Comparison of ENCODE assay signal across 8 cellular contexts in the genomic region with DNA sequence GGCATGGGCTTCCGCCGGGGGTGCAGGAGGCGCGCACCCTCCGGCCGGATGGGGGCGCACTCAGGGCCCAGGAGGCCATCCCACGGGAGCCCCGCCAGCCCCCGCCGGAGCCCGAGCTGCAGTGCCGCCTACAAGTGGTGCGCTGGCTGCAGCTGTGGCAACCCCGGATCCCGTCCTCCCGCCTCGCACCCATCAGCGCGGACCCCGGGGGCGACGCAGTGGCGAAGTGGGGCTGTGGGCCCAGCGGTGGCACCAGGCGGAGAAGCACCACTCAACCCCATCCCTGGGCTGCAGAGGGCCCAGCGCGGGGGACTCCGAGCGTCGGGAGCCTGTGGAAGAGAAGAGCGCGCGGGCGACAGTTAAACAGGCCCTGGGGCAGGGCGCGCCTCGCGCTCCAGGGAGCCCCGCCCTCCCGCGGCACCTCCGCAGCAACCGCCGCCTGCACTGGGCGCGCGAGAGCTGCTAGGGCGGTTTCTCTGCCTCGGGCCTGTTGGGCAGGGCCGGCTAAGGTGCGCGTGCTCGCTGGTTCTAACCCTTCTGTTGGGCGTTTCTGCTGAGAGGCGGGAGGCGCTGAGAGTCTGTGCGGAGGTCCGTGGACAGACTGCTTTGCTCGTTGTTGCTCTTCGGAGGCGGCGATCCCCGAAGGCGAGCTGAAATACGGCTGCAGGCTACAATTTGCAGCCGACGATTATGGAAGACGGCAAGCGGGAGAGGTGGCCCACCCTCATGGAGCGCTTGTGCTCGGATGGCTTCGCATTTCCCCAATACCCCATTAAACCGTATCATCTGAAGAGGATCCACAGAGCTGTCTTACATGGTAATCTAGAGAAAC. TPM values are rescaled to one million over a fixed set of nuclear protein-coding genes. Genes with fewer than 3 reads are reported as not detected.
DNase-seq lines count a peak whose midpoint lies in the region; ATAC-seq and TF ChIP-seq lines count a peak whose summit lies in the region.
"Not testable (repeated sequence)": the region's sequence is repeated elsewhere in the genome, so short reads cannot be mapped to it uniquely, and the experiment has no call there.

Gene ANKRD36, plus strand, starts transcription at position 104 of the 832 bp plus-strand sequence. Its CDS starts 587 bp downstream, at position 691.

- H3K27me3 Mint-ChIP-seq in CD8-positive, alpha-beta memory T cell = peaks cover 11 to 22% of the 10 kb centered on the region in 2 donors
- H3K27me3 Mint-ChIP-seq in activated naive CD8-positive, alpha-beta T cell treated with anti-CD3 and anti-CD28 coated beads, Interleukin-2, amount 10 ng/mL, durations not matched to agents 7 days and 5 days = peaks cover 28% of the 10 kb centered on the region
- H3K27me3 Mint-ChIP-seq in natural killer cell (ENCODE audit: low read depth in 2 of 2) = peaks cover 16 to 23% of the 10 kb centered on the region in 2 donors

- not testable (repeated sequence) for H3K4me1 ChIP-seq in CD8-positive, alpha-beta memory T cell (ENCODE audit: insufficient read depth, low read length); gastroesophageal sphincter

- not testable (repeated sequence) for H3K4me1 Mint-ChIP-seq in CD8-positive, alpha-beta memory T cell; activated naive CD8-positive, alpha-beta T cell treated with anti-CD3 and anti-CD28 coated beads, Interleukin-2, amount 10 ng/mL, durations not matched to agents 7 days and 5 days
- H3K4me1 Mint-ChIP-seq in natural killer cell = peaks cover 5 to 11% of the 10 kb centered on the region in 2 donors

- ATAC-seq in GM19463 (IDR thresholded peaks at IDR 0.05; ENCODE audit: unreplicated experiment) = peak; percentile 92
- peak; percentile 79 for ATAC-seq in HG03378 (IDR thresholded peaks at IDR 0.05; ENCODE audit: unreplicated experiment)
- ATAC-seq in activated naive CD8-positive, alpha-beta T cell treated with anti-CD3 and anti-CD28 coated beads, Interleukin-2, amount 10 ng/mL, durations not matched to agents 7 days and 5 days (ENCODE audit: low read depth) = peak; percentile 90
- ATAC-seq in gastroesophageal sphincter = peak; percentile 97
- peak; percentile 85 to 90 (median 85) for ATAC-seq in natural killer cell

- not testable (repeated sequence) for H3K36me3 ChIP-seq in CD8-positive, alpha-beta memory T cell (ENCODE audit: insufficient read depth, low read length); gastroesophageal sphincter

- CTCF ChIA-PET in CD8-positive, alpha-beta memory T cell (lab: Charles Lee) = interaction anchor here (0.7 to 2.9 kb wide), 13 partner anchors 9 to 515 kb away, joined by 3 to 22 read pairs (median 4); partner anchors contain the start of gene ANKRD39

- H3K27me3 ChIP-seq in CD8-positive, alpha-beta memory T cell (ENCODE audit: insufficient read depth, low read length, poor library complexity, severe bottlenecking); gastroesophageal sphincter: not testable (repeated sequence)

- peak within 1 kb of the TSS; percentile 72 for H3K27ac ChIP-seq in CD8-positive, alpha-beta memory T cell (ENCODE audit: low read depth, low read length)
- H3K27ac ChIP-seq in gastroesophageal sphincter = peak within 1 kb of the TSS; percentile 88 to 98 (median 93)

- WGBS in gastroesophageal sphincter (ENCODE audit: low coverage in 1 of 2), 2 donors = 0% methylated on average over 16 of the region's 74 CpGs; no CpG with 5 or more reads in 1 of the 2 donors

- TF ChIP-seq EP300 in gastroesophageal sphincter (IDR thresholded peaks at IDR 0.05) = not testable (repeated sequence)

- intact Hi-C loops in natural killer cell (cut with micrococcal nuclease) = loop anchor here (5.0 to 10.0 kb wide), 2 partner anchors 258 to 584 kb away; partner anchors contain the start of gene ANKRD39

- not testable (repeated sequence) for H3K9me3 ChIP-seq in CD8-positive, alpha-beta memory T cell (ENCODE audit: low read length); gastroesophageal sphincter

- DNase-seq in CD8-positive, alpha-beta memory T cell = peak; percentile 76 to 90 (median 86)
- DNase-seq in T follicular helper cell (ENCODE audit: low read depth) = peak; percentile 71
- DNase-seq in activated naive CD8-positive, alpha-beta T cell treated with anti-CD3 and anti-CD28 coated beads, Interleukin-2, amount 10 ng/mL, durations not matched to agents 7 days and 5 days = peak; percentile 93
- DNase-seq in natural killer cell = peak; percentile 78
- peak; percentile 79 to 83 for DNase-seq in stimulated activated CD8-positive, alpha-beta memory T cell treated with anti-CD3 and anti-CD28 coated beads, Interleukin-2, amount 100 ng/mL, for 48 hours (ENCODE audit: low read depth in 2 of 2)

- peak within 1 kb of the TSS; percentile 98 to 100 (median 99) for H3K4me3 Mint-ChIP-seq in CD8-positive, alpha-beta memory T cell
- peak within 1 kb of the TSS; percentile 100 for H3K4me3 Mint-ChIP-seq in activated naive CD8-positive, alpha-beta T cell treated with anti-CD3 and anti-CD28 coated beads, Interleukin-2, amount 10 ng/mL, durations not matched to agents 7 days and 5 days
- H3K4me3 Mint-ChIP-seq in natural killer cell = peak within 1 kb of the TSS; percentile 95

- H3K27ac Mint-ChIP-seq in CD8-positive, alpha-beta memory T cell = peak within 1 kb of the TSS; percentile 94 to 99 (median 98)
- peak within 1 kb of the TSS; percentile 99 for H3K27ac Mint-ChIP-seq in activated naive CD8-positive, alpha-beta T cell treated with anti-CD3 and anti-CD28 coated beads, Interleukin-2, amount 10 ng/mL, durations not matched to agents 7 days and 5 days
- peak within 1 kb of the TSS; percentile 92 to 95 for H3K27ac Mint-ChIP-seq in natural killer cell

- H3K9me3 Mint-ChIP-seq in CD8-positive, alpha-beta memory T cell; activated naive CD8-positive, alpha-beta T cell treated with anti-CD3 and anti-CD28 coated beads, Interleukin-2, amount 10 ng/mL, durations not matched to agents 7 days and 5 days; natural killer cell: not testable (repeated sequence)

- H3K4me3 ChIP-seq in CD8-positive, alpha-beta memory T cell (ENCODE audit: low read length) = peak within 1 kb of the TSS; percentile 83
- H3K4me3 ChIP-seq in gastroesophageal sphincter = peak within 1 kb of the TSS; percentile 61 to 63

- POLR2A ChIA-PET in CD8-positive, alpha-beta memory T cell (lab: Charles Lee) = interaction anchor here (1.3 to 1.6 kb wide), 2 partner anchors 150 to 255 kb away, joined by 4 to 8 read pairs; partner anchors contain the start of gene ANKRD39
- POLR2A ChIA-PET in activated naive CD8-positive, alpha-beta T cell treated with anti-CD3 and anti-CD28 coated beads, Interleukin-2, amount 10 ng/mL, durations not matched to agents 7 days and 5 days (lab: Charles Lee) = interaction anchor here (1.3 to 2.8 kb wide), 3 partner anchors 150 to 256 kb away, joined by 5 to 23 read pairs (median 7); partner anchors contain the start of gene ANKRD39

- peak in 1 of 2 donors; percentile 30 for TF ChIP-seq POLR2A in gastroesophageal sphincter (IDR thresholded peaks at IDR 0.05)

- H3K36me3 Mint-ChIP-seq in CD8-positive, alpha-beta memory T cell = peaks cover 0 to 11% (median 0%) of the 10 kb centered on the region in 3 donors
- H3K36me3 Mint-ChIP-seq in activated naive CD8-positive, alpha-beta T cell treated with anti-CD3 and anti-CD28 coated beads, Interleukin-2, amount 10 ng/mL, durations not matched to agents 7 days and 5 days; natural killer cell: not testable (repeated sequence)

- TF ChIP-seq CTCF in gastroesophageal sphincter (IDR thresholded peaks at IDR 0.05) = peak; percentile 35 to 70 (median 70)
- TF ChIP-seq CTCF in natural killer cell (IDR thresholded peaks at IDR 0.05) = not testable (repeated sequence)

RNA-seq across cellular contexts. Expression of gene ANKRD36, which starts in this region (rescaled TPM):
- 10 to 100 TPM; 18.8 to 20.4 TPM for total RNA-seq in CD8-positive, alpha-beta memory T cell
- 11.2 TPM for polyA plus RNA-seq in CD8-positive, alpha-beta memory T cell
- 10 to 100 TPM; 68.9 to 69.3 TPM for total RNA-seq in activated naive CD8-positive, alpha-beta T cell treated with anti-CD3 and anti-CD28 coated beads, Interleukin-2, amount 10 ng/mL, durations not matched to agents 7 days and 5 days
- 10 to 100 TPM in 3 of 4 donors, 1 to 10 TPM in 1; 7.6 to 65.4 (median 24.8) TPM for total RNA-seq in gastroesophageal sphincter
- total RNA-seq in natural killer cell = 10 to 100 TPM; 64.3 to 69.1 (median 68.4) TPM

Comparison
In these comparisons a context has a peak if more than half of its experiments do, and no peak if none do; other contexts are left out.
1. Peak in every context shown above with its lines: DNase-seq, ATAC-seq, H3K4me3 ChIP-seq and H3K27ac ChIP-seq.